In the genomic region with DNA sequence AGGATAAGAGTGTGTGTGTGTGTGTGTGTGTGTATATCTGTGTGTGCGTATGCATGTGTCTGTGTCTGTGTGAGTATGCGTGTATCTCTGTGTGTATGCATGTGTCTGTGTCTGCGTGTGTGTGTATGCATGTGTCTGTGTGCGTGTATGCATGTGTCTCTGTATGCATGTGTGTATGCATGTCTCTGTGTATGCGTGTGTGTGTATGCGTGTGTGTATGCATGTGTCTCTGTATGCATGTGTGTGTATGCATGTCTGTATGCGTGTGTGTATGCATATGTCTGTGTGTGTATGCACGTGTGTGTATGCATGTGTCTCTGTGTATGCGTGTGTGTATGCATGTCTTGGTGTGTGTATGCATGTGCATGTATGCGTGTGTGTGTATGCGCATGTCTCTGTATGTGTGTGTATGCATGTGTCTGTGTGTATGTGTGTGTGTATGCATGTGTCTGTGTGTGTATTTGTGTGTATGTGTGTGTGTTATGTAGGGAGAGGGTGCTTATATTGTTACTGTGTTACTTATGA, we compare ENCODE assay signal across 22 cellular contexts.
"Had no signal": no experiment of that assay in that cellular context is flagged by ENCODE, and none has a peak within 500 bp of the region (broad histone marks: within the 10 kb centered on the region; RNA-seq: fewer than 3 reads in every experiment).

No MANE protein-coding gene starts in this region.

- FAIRE-seq: pancreas, small intestine had no signal

- H3K27me3 ChIP-seq: hepatocyte, pancreas, sigmoid colon, tibial nerve, uterus had no signal

- H3K4me3 ChIP-seq: hepatocyte, left ventricle myocardium inferior, lung, mucosa of descending colon, pancreas, prostate gland, sigmoid colon, spleen, suprapubic skin, thoracic aorta, tibial nerve, uterus had no signal

- H2AFZ ChIP-seq: hepatocyte had no signal

- H3K9me3 ChIP-seq: mucosa of descending colon, pancreas, prostate gland, suprapubic skin, thoracic aorta, uterus had no signal

- ATAC-seq: mucosa of descending colon; naive thymus-derived CD4-positive, alpha-beta T cell; pancreas; right cardiac atrium; stimulated activated effector memory CD8-positive, alpha-beta T cell treated with anti-CD3 and anti-CD28 coated beads, Interleukin-12 subunit alpha, Interleukin-12 subunit beta, amount 100 ng/mL, for 72 hours had no signal

- H3K36me3 ChIP-seq: left ventricle myocardium inferior, pancreas, prostate gland, sigmoid colon, spleen, suprapubic skin, thoracic aorta, tibial nerve, uterus had no signal

- H3K27ac ChIP-seq: hepatocyte, left ventricle myocardium inferior, pancreas, prostate gland, sigmoid colon, spleen, suprapubic skin, thoracic aorta, tibial nerve, uterus had no signal

- H3K4me2 ChIP-seq: hepatocyte had no signal

- DNase-seq: islet precursor cell; left ventricle myocardium inferior; mesendoderm; mucosa of descending colon; naive thymus-derived CD4-positive, alpha-beta T cell; pancreas; posterior cingulate gyrus; retina; right cardiac atrium; sigmoid colon; small intestine; spleen; stimulated activated CD4-positive, alpha-beta T cell treated with anti-CD3 and anti-CD28 coated beads, Interleukin-4, amount 100 ng/mL, for 24 hours; stimulated activated naive CD4-positive, alpha-beta T cell; uterus had no signal

- H3K79me2 ChIP-seq: hepatocyte had no signal

- H3K4me1 ChIP-seq: left ventricle myocardium inferior, prostate gland, sigmoid colon, spleen, tibial nerve, uterus had no signal
